2 cellular contexts compared by ENCODE assay signal in the genomic region with DNA sequence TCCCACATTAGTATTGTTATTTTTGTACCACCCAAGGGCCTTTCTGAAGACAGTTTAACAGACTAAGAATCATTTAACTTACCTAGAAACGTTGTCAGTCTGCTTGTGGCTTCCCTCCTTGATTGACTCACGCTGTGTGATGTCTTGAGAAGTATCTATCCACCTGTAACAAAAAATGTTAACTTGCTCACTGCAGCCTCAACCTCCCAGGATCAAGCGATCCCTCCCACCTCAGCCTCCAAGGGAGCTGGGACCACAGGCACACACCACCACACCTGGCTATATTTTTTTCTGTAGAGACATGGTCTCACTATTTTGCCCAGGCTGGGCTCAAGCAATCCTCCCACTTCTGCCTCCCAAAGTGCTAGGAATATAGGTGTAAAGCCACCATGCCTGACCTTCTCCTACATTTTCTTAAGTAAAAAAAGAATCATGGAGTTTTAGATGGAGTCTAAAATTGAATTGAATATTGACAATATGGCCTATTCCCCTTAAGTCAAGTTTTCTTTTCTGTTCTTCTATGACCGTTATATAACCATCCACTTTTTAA.
A peak's percentile ranks its signal among the peaks of the same experiment; 100 is the strongest.
TF ChIP-seq lines count a peak whose summit lies in the region.

No MANE protein-coding gene starts in this region.

TF ChIP-seq in GM23338, 12 proteins besides CTCF, POLR2A, EP300 and RAD21:
- TF ChIP-seq EZH2phosphoT487 (IDR thresholded peaks at IDR 0.05; ENCODE audit: unreplicated experiment) (peak; percentile 32), NANOG (IDR thresholded peaks at IDR 0.05; ENCODE audit: borderline replicate concordance) (no peak)

TF ChIP-seq in K562, 482 proteins besides CTCF, POLR2A, EP300 and RAD21 (continues in another document):
- TF ChIP-seq, protein P1, sequence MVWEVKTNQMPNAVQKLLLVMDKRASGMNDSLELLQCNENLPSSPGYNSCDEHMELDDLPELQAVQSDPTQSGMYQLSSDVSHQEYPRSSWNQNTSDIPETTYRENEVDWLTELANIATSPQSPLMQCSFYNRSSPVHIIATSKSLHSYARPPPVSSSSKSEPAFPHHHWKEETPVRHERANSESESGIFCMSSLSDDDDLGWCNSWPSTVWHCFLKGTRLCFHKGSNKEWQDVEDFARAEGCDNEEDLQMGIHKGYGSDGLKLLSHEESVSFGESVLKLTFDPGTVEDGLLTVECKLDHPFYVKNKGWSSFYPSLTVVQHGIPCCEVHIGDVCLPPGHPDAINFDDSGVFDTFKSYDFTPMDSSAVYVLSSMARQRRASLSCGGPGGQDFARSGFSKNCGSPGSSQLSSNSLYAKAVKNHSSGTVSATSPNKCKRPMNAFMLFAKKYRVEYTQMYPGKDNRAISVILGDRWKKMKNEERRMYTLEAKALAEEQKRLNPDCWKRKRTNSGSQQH (CRISPR knock-in tag; IDR thresholded peaks at IDR 0.05): 0 out of 2 replicates have a peak, but pooled peaks have one; percentile 24
- TF ChIP-seq GABPA (tag; conservative IDR thresholded peaks at IDR 0.05; ENCODE audit: low read depth) (no peak), HNRNPK (IDR thresholded peaks at IDR 0.05; ENCODE audit: low read depth, low read length, poor library complexity, severe bottlenecking) (no peak), NCOA2 (IDR thresholded peaks at IDR 0.05; ENCODE audit: partially characterized antibody in 2 of 2) (no peak), RBFOX2 (IDR thresholded peaks at IDR 0.05; ENCODE audit: low read depth, low read length) (peak; percentile 23; the same call in 1 of the 2 replicates), YY1 (IDR thresholded peaks at IDR 0.05; ENCODE audit: borderline replicate concordance in 1 of 3, control insufficient read depth in 1 of 3, extremely low read depth in 1 of 3, insufficient read depth in 3 of 3, insufficient read length in 1 of 3, insufficient replicate concordance in 2 of 3, low read depth in 1 of 3, low read length in 2 of 3) (no peak), NCOA1 (IDR thresholded peaks at IDR 0.05; ENCODE audit: low read depth) (no peak), FOXJ3 (CRISPR knock-in tag; IDR thresholded peaks at IDR 0.05) (no peak), TEAD1 (CRISPR knock-in tag; IDR thresholded peaks at IDR 0.05) (no peak), ILF3 (IDR thresholded peaks at IDR 0.05; ENCODE audit: borderline replicate concordance) (0 out of 2 replicates have a peak, but pooled peaks have one; percentile 17), ZNF75A (CRISPR knock-in tag; IDR thresholded peaks at IDR 0.05) (no peak), FOXK1 (CRISPR knock-in tag; IDR thresholded peaks at IDR 0.05; ENCODE audit: borderline replicate concordance) (no peak), SMARCB1 (IDR thresholded peaks at IDR 0.05; ENCODE audit: insufficient read length, low read depth) (no peak), ZNF121 (CRISPR knock-in tag; conservative IDR thresholded peaks at IDR 0.05) (no peak), SMARCC2 (IDR thresholded peaks at IDR 0.05; ENCODE audit: low read depth) (no peak), HNRNPUL1 (IDR thresholded peaks at IDR 0.05; ENCODE audit: low read length) (0 out of 2 replicates have a peak, but pooled peaks have one; percentile 37), SLC30A9 (CRISPR knock-in tag; IDR thresholded peaks at IDR 0.05) (no peak), CBFA2T3 (IDR thresholded peaks at IDR 0.05) (no peak), SUPT5H (IDR thresholded peaks at IDR 0.05) (peak; percentile 17; the same call in 1 of the 2 replicates), CC2D1A (IDR thresholded peaks at IDR 0.05) (no peak), ZNF77 (CRISPR knock-in tag; IDR thresholded peaks at IDR 0.05) (no peak), OTX1 (CRISPR knock-in tag; IDR thresholded peaks at IDR 0.05) (no peak), PHB (CRISPR knock-in tag; IDR thresholded peaks at IDR 0.05) (no peak), NRF1 (conservative IDR thresholded peaks at IDR 0.05 in 1 of 2, IDR thresholded peaks at IDR 0.05 in 1 of 2) (no peak), ZNF384 (IDR thresholded peaks at IDR 0.05; ENCODE audit: low read depth, low read length) (no peak), DIDO1 (tag; IDR thresholded peaks at IDR 0.05; ENCODE audit: low read depth) (no peak), HMGN3 (IDR thresholded peaks at IDR 0.05; ENCODE audit: borderline replicate concordance, extremely low read depth, insufficient read length, low read depth, low read length) (no peak), CBX3 (IDR thresholded peaks at IDR 0.05; ENCODE audit: borderline replicate concordance in 1 of 2, low read length in 2 of 2) (no peak), U2AF2 (optimal IDR thresholded peaks at IDR 0.05; ENCODE audit: low read depth, low read length) (no peak), NEUROD1 (IDR thresholded peaks at IDR 0.05; ENCODE audit: borderline replicate concordance, low read depth, low read length, partially characterized antibody) (no peak)
- TF ChIP-seq, protein P2, sequence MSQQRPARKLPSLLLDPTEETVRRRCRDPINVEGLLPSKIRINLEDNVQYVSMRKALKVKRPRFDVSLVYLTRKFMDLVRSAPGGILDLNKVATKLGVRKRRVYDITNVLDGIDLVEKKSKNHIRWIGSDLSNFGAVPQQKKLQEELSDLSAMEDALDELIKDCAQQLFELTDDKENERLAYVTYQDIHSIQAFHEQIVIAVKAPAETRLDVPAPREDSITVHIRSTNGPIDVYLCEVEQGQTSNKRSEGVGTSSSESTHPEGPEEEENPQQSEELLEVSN (IDR thresholded peaks at IDR 0.05; ENCODE audit: borderline replicate concordance in 1 of 2, extremely low read depth in 1 of 2, insufficient read depth in 1 of 2, insufficient read length in 1 of 2, low read depth in 1 of 2, low read length in 1 of 2, poor library complexity in 1 of 2, severe bottlenecking in 1 of 2): no peak
- TF ChIP-seq, protein P3, sequence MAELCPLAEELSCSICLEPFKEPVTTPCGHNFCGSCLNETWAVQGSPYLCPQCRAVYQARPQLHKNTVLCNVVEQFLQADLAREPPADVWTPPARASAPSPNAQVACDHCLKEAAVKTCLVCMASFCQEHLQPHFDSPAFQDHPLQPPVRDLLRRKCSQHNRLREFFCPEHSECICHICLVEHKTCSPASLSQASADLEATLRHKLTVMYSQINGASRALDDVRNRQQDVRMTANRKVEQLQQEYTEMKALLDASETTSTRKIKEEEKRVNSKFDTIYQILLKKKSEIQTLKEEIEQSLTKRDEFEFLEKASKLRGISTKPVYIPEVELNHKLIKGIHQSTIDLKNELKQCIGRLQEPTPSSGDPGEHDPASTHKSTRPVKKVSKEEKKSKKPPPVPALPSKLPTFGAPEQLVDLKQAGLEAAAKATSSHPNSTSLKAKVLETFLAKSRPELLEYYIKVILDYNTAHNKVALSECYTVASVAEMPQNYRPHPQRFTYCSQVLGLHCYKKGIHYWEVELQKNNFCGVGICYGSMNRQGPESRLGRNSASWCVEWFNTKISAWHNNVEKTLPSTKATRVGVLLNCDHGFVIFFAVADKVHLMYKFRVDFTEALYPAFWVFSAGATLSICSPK (IDR thresholded peaks at IDR 0.05; ENCODE audit: borderline replicate concordance): no peak
- TF ChIP-seq, protein P4, sequence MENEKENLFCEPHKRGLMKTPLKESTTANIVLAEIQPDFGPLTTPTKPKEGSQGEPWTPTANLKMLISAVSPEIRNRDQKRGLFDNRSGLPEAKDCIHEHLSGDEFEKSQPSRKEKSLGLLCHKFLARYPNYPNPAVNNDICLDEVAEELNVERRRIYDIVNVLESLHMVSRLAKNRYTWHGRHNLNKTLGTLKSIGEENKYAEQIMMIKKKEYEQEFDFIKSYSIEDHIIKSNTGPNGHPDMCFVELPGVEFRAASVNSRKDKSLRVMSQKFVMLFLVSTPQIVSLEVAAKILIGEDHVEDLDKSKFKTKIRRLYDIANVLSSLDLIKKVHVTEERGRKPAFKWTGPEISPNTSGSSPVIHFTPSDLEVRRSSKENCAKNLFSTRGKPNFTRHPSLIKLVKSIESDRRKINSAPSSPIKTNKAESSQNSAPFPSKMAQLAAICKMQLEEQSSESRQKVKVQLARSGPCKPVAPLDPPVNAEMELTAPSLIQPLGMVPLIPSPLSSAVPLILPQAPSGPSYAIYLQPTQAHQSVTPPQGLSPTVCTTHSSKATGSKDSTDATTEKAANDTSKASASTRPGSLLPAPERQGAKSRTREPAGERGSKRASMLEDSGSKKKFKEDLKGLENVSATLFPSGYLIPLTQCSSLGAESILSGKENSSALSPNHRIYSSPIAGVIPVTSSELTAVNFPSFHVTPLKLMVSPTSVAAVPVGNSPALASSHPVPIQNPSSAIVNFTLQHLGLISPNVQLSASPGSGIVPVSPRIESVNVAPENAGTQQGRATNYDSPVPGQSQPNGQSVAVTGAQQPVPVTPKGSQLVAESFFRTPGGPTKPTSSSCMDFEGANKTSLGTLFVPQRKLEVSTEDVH (IDR thresholded peaks at IDR 0.05; ENCODE audit: low read depth, partially characterized antibody): no peak
- TF ChIP-seq, protein P5, sequence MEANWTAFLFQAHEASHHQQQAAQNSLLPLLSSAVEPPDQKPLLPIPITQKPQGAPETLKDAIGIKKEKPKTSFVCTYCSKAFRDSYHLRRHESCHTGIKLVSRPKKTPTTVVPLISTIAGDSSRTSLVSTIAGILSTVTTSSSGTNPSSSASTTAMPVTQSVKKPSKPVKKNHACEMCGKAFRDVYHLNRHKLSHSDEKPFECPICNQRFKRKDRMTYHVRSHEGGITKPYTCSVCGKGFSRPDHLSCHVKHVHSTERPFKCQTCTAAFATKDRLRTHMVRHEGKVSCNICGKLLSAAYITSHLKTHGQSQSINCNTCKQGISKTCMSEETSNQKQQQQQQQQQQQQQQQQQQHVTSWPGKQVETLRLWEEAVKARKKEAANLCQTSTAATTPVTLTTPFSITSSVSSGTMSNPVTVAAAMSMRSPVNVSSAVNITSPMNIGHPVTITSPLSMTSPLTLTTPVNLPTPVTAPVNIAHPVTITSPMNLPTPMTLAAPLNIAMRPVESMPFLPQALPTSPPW (CRISPR knock-in tag; IDR thresholded peaks at IDR 0.05): no peak
- TF ChIP-seq, protein P6, sequence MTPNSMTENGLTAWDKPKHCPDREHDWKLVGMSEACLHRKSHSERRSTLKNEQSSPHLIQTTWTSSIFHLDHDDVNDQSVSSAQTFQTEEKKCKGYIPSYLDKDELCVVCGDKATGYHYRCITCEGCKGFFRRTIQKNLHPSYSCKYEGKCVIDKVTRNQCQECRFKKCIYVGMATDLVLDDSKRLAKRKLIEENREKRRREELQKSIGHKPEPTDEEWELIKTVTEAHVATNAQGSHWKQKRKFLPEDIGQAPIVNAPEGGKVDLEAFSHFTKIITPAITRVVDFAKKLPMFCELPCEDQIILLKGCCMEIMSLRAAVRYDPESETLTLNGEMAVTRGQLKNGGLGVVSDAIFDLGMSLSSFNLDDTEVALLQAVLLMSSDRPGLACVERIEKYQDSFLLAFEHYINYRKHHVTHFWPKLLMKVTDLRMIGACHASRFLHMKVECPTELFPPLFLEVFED (CRISPR knock-in tag; conservative IDR thresholded peaks at IDR 0.05): peak; percentile 79; the same call in 1 of the 2 replicates
- TF ChIP-seq, protein P7, sequence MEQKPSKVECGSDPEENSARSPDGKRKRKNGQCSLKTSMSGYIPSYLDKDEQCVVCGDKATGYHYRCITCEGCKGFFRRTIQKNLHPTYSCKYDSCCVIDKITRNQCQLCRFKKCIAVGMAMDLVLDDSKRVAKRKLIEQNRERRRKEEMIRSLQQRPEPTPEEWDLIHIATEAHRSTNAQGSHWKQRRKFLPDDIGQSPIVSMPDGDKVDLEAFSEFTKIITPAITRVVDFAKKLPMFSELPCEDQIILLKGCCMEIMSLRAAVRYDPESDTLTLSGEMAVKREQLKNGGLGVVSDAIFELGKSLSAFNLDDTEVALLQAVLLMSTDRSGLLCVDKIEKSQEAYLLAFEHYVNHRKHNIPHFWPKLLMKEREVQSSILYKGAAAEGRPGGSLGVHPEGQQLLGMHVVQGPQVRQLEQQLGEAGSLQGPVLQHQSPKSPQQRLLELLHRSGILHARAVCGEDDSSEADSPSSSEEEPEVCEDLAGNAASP (IDR thresholded peaks at IDR 0.05): no peak
- TF ChIP-seq, protein P8, sequence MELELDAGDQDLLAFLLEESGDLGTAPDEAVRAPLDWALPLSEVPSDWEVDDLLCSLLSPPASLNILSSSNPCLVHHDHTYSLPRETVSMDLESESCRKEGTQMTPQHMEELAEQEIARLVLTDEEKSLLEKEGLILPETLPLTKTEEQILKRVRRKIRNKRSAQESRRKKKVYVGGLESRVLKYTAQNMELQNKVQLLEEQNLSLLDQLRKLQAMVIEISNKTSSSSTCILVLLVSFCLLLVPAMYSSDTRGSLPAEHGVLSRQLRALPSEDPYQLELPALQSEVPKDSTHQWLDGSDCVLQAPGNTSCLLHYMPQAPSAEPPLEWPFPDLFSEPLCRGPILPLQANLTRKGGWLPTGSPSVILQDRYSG (tag; conservative IDR thresholded peaks at IDR 0.05; ENCODE audit: low read depth): no peak
- TF ChIP-seq, protein P9, sequence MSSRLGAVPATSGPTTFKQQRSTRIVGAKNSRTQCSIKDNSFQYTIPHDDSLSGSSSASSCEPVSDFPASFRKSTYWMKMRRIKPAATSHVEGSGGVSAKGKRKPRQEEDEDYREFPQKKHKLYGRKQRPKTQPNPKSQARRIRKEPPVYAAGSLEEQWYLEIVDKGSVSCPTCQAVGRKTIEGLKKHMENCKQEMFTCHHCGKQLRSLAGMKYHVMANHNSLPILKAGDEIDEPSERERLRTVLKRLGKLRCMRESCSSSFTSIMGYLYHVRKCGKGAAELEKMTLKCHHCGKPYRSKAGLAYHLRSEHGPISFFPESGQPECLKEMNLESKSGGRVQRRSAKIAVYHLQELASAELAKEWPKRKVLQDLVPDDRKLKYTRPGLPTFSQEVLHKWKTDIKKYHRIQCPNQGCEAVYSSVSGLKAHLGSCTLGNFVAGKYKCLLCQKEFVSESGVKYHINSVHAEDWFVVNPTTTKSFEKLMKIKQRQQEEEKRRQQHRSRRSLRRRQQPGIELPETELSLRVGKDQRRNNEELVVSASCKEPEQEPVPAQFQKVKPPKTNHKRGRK (tag; IDR thresholded peaks at IDR 0.05): no peak
- TF ChIP-seq, protein P10, sequence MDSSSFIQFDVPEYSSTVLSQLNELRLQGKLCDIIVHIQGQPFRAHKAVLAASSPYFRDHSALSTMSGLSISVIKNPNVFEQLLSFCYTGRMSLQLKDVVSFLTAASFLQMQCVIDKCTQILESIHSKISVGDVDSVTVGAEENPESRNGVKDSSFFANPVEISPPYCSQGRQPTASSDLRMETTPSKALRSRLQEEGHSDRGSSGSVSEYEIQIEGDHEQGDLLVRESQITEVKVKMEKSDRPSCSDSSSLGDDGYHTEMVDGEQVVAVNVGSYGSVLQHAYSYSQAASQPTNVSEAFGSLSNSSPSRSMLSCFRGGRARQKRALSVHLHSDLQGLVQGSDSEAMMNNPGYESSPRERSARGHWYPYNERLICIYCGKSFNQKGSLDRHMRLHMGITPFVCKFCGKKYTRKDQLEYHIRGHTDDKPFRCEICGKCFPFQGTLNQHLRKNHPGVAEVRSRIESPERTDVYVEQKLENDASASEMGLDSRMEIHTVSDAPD (CRISPR knock-in tag; IDR thresholded peaks at IDR 0.05): no peak
- TF ChIP-seq, protein P11, sequence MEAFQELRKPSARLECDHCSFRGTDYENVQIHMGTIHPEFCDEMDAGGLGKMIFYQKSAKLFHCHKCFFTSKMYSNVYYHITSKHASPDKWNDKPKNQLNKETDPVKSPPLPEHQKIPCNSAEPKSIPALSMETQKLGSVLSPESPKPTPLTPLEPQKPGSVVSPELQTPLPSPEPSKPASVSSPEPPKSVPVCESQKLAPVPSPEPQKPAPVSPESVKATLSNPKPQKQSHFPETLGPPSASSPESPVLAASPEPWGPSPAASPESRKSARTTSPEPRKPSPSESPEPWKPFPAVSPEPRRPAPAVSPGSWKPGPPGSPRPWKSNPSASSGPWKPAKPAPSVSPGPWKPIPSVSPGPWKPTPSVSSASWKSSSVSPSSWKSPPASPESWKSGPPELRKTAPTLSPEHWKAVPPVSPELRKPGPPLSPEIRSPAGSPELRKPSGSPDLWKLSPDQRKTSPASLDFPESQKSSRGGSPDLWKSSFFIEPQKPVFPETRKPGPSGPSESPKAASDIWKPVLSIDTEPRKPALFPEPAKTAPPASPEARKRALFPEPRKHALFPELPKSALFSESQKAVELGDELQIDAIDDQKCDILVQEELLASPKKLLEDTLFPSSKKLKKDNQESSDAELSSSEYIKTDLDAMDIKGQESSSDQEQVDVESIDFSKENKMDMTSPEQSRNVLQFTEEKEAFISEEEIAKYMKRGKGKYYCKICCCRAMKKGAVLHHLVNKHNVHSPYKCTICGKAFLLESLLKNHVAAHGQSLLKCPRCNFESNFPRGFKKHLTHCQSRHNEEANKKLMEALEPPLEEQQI (IDR thresholded peaks at IDR 0.05): no peak
